ENCODE assay signal across 23 cellular contexts in genomic region chr10:63757067-63757466, GRCh38.
A peak's percentile ranks its signal among the peaks of the same experiment; 100 is the strongest.
DNase-seq lines count a peak whose midpoint lies in the region; FAIRE-seq and TF ChIP-seq lines count a peak whose summit lies in the region.
"Had no signal": no experiment of that assay in that cellular context is flagged by ENCODE, and none has a peak within 500 bp of the region (broad histone marks: within the 10 kb centered on the region; RNA-seq: fewer than 3 reads in every experiment).

No MANE protein-coding gene starts in this region.

- H3K27me3 ChIP-seq in parathyroid adenoma (ENCODE audit: control insufficient read depth, insufficient read depth, low read length) (no peaks in the 10 kb centered on the region), endodermal cell (ENCODE audit: control insufficient read depth, insufficient read depth, low read length, poor library complexity, severe bottlenecking) (no peaks in the 10 kb centered on the region)
- H3K27me3 ChIP-seq: BLaER1, SJCRH30 had no signal

- H3K36me3 ChIP-seq in parathyroid adenoma (ENCODE audit: control insufficient read depth, insufficient read depth, low read length) (no peaks in the 10 kb centered on the region), endodermal cell (ENCODE audit: control insufficient read depth, insufficient read depth, low read length) (no peaks in the 10 kb centered on the region)
- H3K36me3 ChIP-seq: BLaER1, SJCRH30 had no signal

- H3K27ac ChIP-seq in parathyroid adenoma (no peak overlapping the region), endodermal cell (ENCODE audit: low read depth, low read length) (no peak overlapping the region)
- H3K27ac ChIP-seq: BLaER1, SJCRH30 had no signal

- H2AFZ ChIP-seq in parathyroid adenoma, result peak overlapping the region; percentile 9

- no peak overlapping the region for H3K4me3 ChIP-seq in parathyroid adenoma (ENCODE audit: low read depth, low read length)
- no peak overlapping the region for H3K4me3 ChIP-seq in endodermal cell (ENCODE audit: low read length)
- H3K4me3 ChIP-seq: BLaER1, SJCRH30 had no signal

- no peak for TF ChIP-seq CTCF in parathyroid adenoma (IDR thresholded peaks at IDR 0.05)
- TF ChIP-seq CTCF in endodermal cell (conservative IDR thresholded peaks at IDR 0.05), result no peak

- WGBS in endodermal cell (ENCODE audit: insufficient coverage in 1 of 2, insufficient read length in 1 of 2), 2 experiments, result 86% methylated on average over 1 of the region's 2 CpGs; no CpG with 5 or more reads in 1 of the 2 experiments

- no peaks in the 10 kb centered on the region for H3K9me3 ChIP-seq in parathyroid adenoma (ENCODE audit: control insufficient read depth, low read length)
- no peaks in the 10 kb centered on the region for H3K9me3 ChIP-seq in endodermal cell (ENCODE audit: control insufficient read depth, low read length)
- H3K9me3 ChIP-seq: BLaER1, SJCRH30 had no signal

- no peak overlapping the region for H3K4me3 Mint-ChIP-seq in endodermal cell
- H3K4me3 Mint-ChIP-seq: CD4-positive, alpha-beta T cell; HFFc6 had no signal

- H3K9me3 Mint-ChIP-seq in endodermal cell, result no peaks in the 10 kb centered on the region
- H3K9me3 Mint-ChIP-seq: CD4-positive, alpha-beta T cell; HFFc6 had no signal

- no peaks in the 10 kb centered on the region for H3K79me2 ChIP-seq in parathyroid adenoma

- no peaks in the 10 kb centered on the region for H3K27me3 Mint-ChIP-seq in endodermal cell (ENCODE audit: insufficient read depth)

- DNase-seq in ELR (ENCODE audit: low read depth) (peak; percentile 26), HTR-8/SVneo (ENCODE audit: insufficient read length, low spot score) (peak; percentile 8), RKO (ENCODE audit: low spot score) (peak; percentile 35), endodermal cell (no peak), midbrain (lab: John Stamatoyannopoulos, UW) (no peak), NCI-H748 treated with DMSO at 0.1 percent for 48 hours (lab: John Stamatoyannopoulos, UW) (no peak)
- DNase-seq: ACHN; CD4-positive, alpha-beta T cell; COR-L47; DMS 273 treated with DMSO at 0.1 percent for 48 hours; GDM1; HFFc6; KG1; NCI-H1048; NCI-H1417 treated with DMSO at 0.1 percent for 48 hours; NCI-H187; NCI-H510A; NCI-H774; NK-92 treated with Interleukin-12 subunit alpha and Interleukin-12 subunit beta, amount 100 ng/mL, for 24 hours; SJCRH30 had no signal

- no peak for FAIRE-seq in HTR-8/SVneo (lab: Jason Lieb, UNC)
- FAIRE-seq: H54 had no signal

- H3K4me1 Mint-ChIP-seq in endodermal cell, result no peaks in the 10 kb centered on the region

- H3K9ac ChIP-seq in parathyroid adenoma (no peak overlapping the region), endodermal cell (ENCODE audit: extremely low read depth, low read length, poor library complexity, severe bottlenecking) (no peak overlapping the region)
- H3K9ac ChIP-seq: BLaER1 had no signal

- H3K4me1 ChIP-seq in parathyroid adenoma (peaks cover 41% of the 10 kb centered on the region), endodermal cell (ENCODE audit: control insufficient read depth, insufficient read depth, low read length) (no peaks in the 10 kb centered on the region)
- H3K4me1 ChIP-seq: BLaER1, SJCRH30 had no signal

- no peak overlapping the region for H3K4me2 ChIP-seq in parathyroid adenoma (ENCODE audit: low read length)
- H3K4me2 ChIP-seq: BLaER1 had no signal

- H3K27ac Mint-ChIP-seq in endodermal cell, result no peak overlapping the region
- H3K27ac Mint-ChIP-seq: CD4-positive, alpha-beta T cell; HFFc6 had no signal

- H3K36me3 Mint-ChIP-seq in endodermal cell (ENCODE audit: low read depth), result no peaks in the 10 kb centered on the region

Comparison
In these comparisons a context has a peak if more than half of its experiments do, and no peak if none do; other contexts are left out.
1. DNase-seq: peak in ELR (single experiment), HTR-8/SVneo (single experiment) and RKO (single experiment); none in endodermal cell (single experiment), midbrain (single experiment) and NCI-H748 treated with DMSO at 0.1 percent for 48 hours (single experiment).